1 cellular context compared by ENCODE assay signal in the genomic region with DNA sequence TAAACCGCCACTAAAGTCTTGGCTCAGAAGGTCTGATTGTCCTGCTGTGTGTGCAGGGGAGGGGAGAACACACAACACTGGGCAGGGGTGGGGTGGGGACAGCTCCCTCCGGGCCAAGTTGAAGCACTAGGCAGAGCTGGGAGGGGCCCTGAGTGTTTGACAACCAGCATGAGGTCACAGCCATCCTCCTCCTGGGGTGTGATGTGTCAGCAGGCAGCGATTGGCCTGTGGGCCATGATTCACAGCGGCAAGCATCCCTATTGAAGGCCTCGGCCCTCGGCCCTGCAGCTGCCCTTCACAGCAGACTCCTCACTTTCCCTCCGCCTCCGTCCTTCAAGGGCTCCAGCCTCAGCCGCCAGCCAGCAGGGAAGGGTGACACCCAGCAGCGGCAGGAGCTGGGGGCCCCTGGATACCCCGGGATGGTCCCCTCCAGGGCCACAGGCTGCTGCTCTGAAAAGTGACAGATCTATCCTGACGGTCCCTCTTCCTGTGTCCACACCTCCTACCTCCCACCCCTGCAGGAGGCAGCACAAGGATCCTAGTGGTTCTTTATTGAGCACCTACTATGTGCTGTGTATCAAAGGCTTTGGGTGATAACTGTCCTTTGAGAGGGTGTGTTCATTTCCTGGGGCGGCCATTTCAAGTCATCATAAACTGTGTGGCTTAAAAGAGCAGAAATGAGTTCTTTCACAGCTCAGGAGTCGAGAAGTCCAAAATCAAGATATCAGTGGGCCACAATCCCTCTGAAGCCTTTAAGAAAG.
TF ChIP-seq lines count a peak whose summit lies in the region.

No MANE protein-coding gene starts in this region.

TF ChIP-seq in K562, 482 proteins besides CTCF, POLR2A, EP300 and RAD21 (continued from another document):
- TF ChIP-seq, protein P1, sequence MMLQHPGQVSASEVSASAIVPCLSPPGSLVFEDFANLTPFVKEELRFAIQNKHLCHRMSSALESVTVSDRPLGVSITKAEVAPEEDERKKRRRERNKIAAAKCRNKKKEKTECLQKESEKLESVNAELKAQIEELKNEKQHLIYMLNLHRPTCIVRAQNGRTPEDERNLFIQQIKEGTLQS (IDR thresholded peaks at IDR 0.05), result peak; percentile 31
- TF ChIP-seq, protein P1 (CRISPR knock-in tag; conservative IDR thresholded peaks at IDR 0.05), result no peak
- TF ChIP-seq, protein P2, sequence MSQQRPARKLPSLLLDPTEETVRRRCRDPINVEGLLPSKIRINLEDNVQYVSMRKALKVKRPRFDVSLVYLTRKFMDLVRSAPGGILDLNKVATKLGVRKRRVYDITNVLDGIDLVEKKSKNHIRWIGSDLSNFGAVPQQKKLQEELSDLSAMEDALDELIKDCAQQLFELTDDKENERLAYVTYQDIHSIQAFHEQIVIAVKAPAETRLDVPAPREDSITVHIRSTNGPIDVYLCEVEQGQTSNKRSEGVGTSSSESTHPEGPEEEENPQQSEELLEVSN (IDR thresholded peaks at IDR 0.05; ENCODE audit: borderline replicate concordance in 1 of 2, extremely low read depth in 1 of 2, insufficient read depth in 1 of 2, insufficient read length in 1 of 2, low read depth in 1 of 2, low read length in 1 of 2, poor library complexity in 1 of 2, severe bottlenecking in 1 of 2), result peak in 1 of 2 experiments; percentile 72
- TF ChIP-seq CTBP1 (IDR thresholded peaks at IDR 0.05; ENCODE audit: borderline replicate concordance) (0 out of 2 replicates have a peak, but pooled peaks have one; percentile 24), CREM (IDR thresholded peaks at IDR 0.05; ENCODE audit: low read depth) (peak; percentile 73), ZNF232 (CRISPR knock-in tag; IDR thresholded peaks at IDR 0.05) (no peak), ZKSCAN1 (IDR thresholded peaks at IDR 0.05; ENCODE audit: low read depth, low read length) (peak; percentile 86), GTF2E2 (tag; IDR thresholded peaks at IDR 0.05) (no peak), NFYB (IDR thresholded peaks at IDR 0.05; ENCODE audit: extremely low read depth, insufficient read length) (peak; percentile 12)
- TF ChIP-seq, protein P3, sequence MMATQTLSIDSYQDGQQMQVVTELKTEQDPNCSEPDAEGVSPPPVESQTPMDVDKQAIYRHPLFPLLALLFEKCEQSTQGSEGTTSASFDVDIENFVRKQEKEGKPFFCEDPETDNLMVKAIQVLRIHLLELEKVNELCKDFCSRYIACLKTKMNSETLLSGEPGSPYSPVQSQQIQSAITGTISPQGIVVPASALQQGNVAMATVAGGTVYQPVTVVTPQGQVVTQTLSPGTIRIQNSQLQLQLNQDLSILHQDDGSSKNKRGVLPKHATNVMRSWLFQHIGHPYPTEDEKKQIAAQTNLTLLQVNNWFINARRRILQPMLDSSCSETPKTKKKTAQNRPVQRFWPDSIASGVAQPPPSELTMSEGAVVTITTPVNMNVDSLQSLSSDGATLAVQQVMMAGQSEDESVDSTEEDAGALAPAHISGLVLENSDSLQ (IDR thresholded peaks at IDR 0.05), result peak; percentile 22; the same call in 1 of the 2 replicates
- TF ChIP-seq, protein P4, sequence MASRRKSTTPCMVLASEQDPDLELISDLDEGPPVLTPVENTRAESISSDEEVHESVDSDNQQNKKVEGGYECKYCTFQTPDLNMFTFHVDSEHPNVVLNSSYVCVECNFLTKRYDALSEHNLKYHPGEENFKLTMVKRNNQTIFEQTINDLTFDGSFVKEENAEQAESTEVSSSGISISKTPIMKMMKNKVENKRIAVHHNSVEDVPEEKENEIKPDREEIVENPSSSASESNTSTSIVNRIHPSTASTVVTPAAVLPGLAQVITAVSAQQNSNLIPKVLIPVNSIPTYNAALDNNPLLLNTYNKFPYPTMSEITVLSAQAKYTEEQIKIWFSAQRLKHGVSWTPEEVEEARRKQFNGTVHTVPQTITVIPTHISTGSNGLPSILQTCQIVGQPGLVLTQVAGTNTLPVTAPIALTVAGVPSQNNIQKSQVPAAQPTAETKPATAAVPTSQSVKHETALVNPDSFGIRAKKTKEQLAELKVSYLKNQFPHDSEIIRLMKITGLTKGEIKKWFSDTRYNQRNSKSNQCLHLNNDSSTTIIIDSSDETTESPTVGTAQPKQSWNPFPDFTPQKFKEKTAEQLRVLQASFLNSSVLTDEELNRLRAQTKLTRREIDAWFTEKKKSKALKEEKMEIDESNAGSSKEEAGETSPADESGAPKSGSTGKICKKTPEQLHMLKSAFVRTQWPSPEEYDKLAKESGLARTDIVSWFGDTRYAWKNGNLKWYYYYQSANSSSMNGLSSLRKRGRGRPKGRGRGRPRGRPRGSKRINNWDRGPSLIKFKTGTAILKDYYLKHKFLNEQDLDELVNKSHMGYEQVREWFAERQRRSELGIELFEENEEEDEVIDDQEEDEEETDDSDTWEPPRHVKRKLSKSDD (conservative IDR thresholded peaks at IDR 0.05; ENCODE audit: low read length), result no peak
- TF ChIP-seq, protein P5, sequence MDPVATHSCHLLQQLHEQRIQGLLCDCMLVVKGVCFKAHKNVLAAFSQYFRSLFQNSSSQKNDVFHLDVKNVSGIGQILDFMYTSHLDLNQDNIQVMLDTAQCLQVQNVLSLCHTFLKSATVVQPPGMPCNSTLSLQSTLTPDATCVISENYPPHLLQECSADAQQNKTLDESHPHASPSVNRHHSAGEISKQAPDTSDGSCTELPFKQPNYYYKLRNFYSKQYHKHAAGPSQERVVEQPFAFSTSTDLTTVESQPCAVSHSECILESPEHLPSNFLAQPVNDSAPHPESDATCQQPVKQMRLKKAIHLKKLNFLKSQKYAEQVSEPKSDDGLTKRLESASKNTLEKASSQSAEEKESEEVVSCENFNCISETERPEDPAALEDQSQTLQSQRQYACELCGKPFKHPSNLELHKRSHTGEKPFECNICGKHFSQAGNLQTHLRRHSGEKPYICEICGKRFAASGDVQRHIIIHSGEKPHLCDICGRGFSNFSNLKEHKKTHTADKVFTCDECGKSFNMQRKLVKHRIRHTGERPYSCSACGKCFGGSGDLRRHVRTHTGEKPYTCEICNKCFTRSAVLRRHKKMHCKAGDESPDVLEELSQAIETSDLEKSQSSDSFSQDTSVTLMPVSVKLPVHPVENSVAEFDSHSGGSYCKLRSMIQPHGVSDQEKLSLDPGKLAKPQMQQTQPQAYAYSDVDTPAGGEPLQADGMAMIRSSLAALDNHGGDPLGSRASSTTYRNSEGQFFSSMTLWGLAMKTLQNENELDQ (CRISPR knock-in tag; IDR thresholded peaks at IDR 0.05; ENCODE audit: borderline replicate concordance), result no peak
TF ChIP-seq in K562: peak in this region for 8.
